7 cellular contexts compared by ENCODE assay signal in the genomic region with DNA sequence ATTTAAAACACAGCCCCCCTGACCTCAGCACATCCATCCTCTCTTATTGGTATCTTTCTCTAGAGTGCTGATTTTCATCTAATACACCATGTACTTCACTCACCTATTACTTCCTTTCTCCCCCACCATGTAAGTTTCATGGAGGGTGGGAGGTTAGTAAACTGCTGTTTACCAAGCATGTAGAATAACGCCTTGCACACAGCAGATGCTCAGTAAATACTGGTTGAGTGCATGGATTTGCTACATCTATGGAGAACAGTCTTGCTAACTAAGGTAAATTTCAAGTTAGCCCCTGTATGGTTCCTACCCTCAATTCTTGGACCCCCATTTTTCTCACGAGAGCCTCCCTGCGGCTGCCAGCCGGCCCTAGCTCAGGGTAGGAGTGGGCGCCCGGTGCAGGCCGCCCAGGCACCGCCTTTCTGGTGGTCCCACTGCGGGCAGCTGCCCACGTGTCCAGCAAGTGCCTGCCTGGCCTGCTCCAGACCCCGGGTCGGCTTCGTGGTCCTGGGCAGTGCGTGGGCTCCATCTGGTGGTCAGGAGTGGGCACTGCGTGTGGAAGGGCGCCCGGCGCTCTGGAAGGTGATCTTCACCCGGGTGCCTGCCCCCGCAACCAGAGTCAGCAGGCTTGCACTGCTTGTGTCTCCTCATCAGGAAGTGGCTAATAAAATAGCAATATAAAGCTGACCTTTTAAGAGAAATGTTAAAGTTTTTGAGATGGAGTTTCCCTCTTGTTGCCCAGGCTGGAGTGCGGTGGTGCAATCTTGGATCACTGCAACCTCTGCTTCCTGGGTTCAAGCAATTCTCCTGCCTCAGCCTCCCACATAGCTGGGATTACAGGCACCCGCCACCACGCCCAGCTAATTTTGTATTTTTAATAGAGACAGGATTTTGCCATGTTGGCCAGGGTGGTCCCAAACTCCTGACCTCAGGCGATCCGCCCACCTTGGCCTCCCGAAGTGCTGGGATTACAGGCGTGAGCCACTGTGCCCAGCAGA.
A peak's percentile ranks its signal among the peaks of the same experiment; 100 is the strongest.
DNase-seq lines count a peak whose midpoint lies in the region; ATAC-seq and TF ChIP-seq lines count a peak whose summit lies in the region.

No MANE protein-coding gene starts in this region.

- TF ChIP-seq CTCF in GM12875 (IDR thresholded peaks at IDR 0.05; ENCODE audit: borderline replicate concordance, insufficient read depth, low read depth, low read length): peak; percentile 98

- peak; percentile 66 for ATAC-seq in HG02571 (IDR thresholded peaks at IDR 0.05; ENCODE audit: unreplicated experiment)

- H3K9me3 Mint-ChIP-seq in immature natural killer cell: no peaks in the 10 kb centered on the region

- H3K27ac Mint-ChIP-seq in immature natural killer cell: peak overlapping the region in 5 of 6 donors; percentile 48 to 90 (median 71)

- DNase-seq in NCI-H1092 treated with DMSO at 0.1 percent for 48 hours (lab: John Stamatoyannopoulos, UW) (peak; percentile 78), UCSD-AML1 (lab: John Stamatoyannopoulos, UW; ENCODE audit: unreplicated experiment) (peak; percentile 42), brain pericyte (ENCODE audit: low read depth, low spot score) (peak; percentile 26), immature natural killer cell (peak; percentile 60 to 70 (median 64))
- DNase-seq in stimulated activated CD4-positive, alpha-beta T cell treated with anti-CD3 and anti-CD28 coated beads, Interleukin-15, amount 100 ng/mL, for 24 hours: peak; percentile 70

- H3K4me1 Mint-ChIP-seq in immature natural killer cell: peaks cover 27 to 38% of the 10 kb centered on the region in 2 donors

- peak overlapping the region in 1 of 5 donors; percentile 53 for H3K4me3 Mint-ChIP-seq in immature natural killer cell

- H3K27me3 Mint-ChIP-seq in immature natural killer cell (ENCODE audit: low read depth in 3 of 3): peaks cover 4 to 16% (median 13%) of the 10 kb centered on the region in 3 donors

- H3K4me3 ChIP-seq in GM12875 (ENCODE audit: low read depth, low read length): no peak overlapping the region

- H3K36me3 Mint-ChIP-seq in immature natural killer cell: peaks cover 0 to 8% (median 4%) of the 10 kb centered on the region in 3 donors

Comparison
In these comparisons a context has a peak if more than half of its experiments do, and no peak if none do; other contexts are left out.
1. DNase-seq: peak in every context shown above with its lines; median percentile 78 in NCI-H1092 treated with DMSO at 0.1 percent for 48 hours; 70 in stimulated activated CD4-positive, alpha-beta T cell treated with anti-CD3 and anti-CD28 coated beads, Interleukin-15, amount 100 ng/mL, for 24 hours; 64 in immature natural killer cell; 42 in UCSD-AML1; 26 in brain pericyte.